In the genomic region with DNA sequence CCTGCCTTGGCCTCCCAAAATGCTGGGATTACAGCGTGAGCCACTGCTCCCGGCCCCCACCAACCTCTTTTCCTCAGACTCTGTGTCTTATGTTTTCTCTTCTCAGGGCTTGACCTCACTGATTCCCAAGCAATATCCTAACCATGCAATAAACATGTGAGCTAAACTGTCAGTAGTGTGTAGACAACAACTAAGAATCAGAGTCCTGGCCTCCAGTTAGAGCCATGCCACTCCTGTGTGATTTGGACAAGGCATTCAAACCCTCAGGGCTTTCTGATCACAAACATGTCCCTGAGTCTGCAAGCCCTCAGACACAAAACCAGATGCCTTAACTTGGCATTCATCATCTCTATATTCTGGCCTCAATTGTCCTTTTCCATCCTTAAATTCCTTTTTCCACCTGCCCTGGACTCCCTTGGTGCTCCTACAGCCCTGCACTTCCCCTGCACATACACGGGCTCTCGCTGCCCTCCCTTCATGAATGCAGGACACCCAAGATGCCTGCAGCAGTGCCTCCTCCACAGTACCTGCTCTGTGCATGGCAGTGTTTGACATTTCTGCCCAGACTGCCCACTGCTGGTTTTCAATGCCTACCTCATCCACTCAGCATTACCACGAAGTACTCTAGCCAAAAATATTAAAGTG, we compare ENCODE assay signal across 21 cellular contexts.
DNase-seq lines count a peak whose midpoint lies in the region; ATAC-seq and TF ChIP-seq lines count a peak whose summit lies in the region.
"Had no signal": no experiment of that assay in that cellular context is flagged by ENCODE, and none has a peak within 500 bp of the region (broad histone marks: within the 10 kb centered on the region; RNA-seq: fewer than 3 reads in every experiment).

No MANE protein-coding gene starts in this region.

- H3K9me3 ChIP-seq in neural progenitor cell (ENCODE audit: low read depth): no peaks in the 10 kb centered on the region
- H3K9me3 ChIP-seq: A549; BE2C; BLaER1 treated with 17β-estradiol and CSF1 and Interleukin-3, amounts not matched to agents 10 nM and 100 nM; HAP-1 had no signal

- no peak overlapping the region for H3K4me3 Mint-ChIP-seq in activated T-helper 17 cell treated with anti-CD3 and anti-CD28 coated beads, Interleukin-2, amount 50 U/mL, for 72 hours
- H3K4me3 Mint-ChIP-seq in neural progenitor cell: no peak overlapping the region
- H3K4me3 Mint-ChIP-seq: CD14-positive monocyte; CD4-positive, alpha-beta T cell; CD8-positive, alpha-beta memory T cell; HFFc6 had no signal

- no peaks in the 10 kb centered on the region for H3K36me3 ChIP-seq in neural progenitor cell
- H3K36me3 ChIP-seq: BE2C; BLaER1 treated with 17β-estradiol and CSF1 and Interleukin-3, amounts not matched to agents 10 nM and 100 nM; HAP-1 had no signal

- H3K27me3 ChIP-seq in neural progenitor cell: no peaks in the 10 kb centered on the region
- H3K27me3 ChIP-seq: BE2C; BLaER1 treated with 17β-estradiol and CSF1 and Interleukin-3, amounts not matched to agents 10 nM and 100 nM had no signal

- no peak for TF ChIP-seq CTCF in neural progenitor cell (IDR thresholded peaks at IDR 0.05)

- no peak overlapping the region for H3K9ac ChIP-seq in neural progenitor cell
- H3K9ac ChIP-seq: BLaER1 treated with 17β-estradiol and CSF1 and Interleukin-3, amounts not matched to agents 10 nM and 100 nM; GM23248 had no signal

- intact Hi-C loops in left ventricle myocardium superior (cut with micrococcal nuclease): no loop called here

- no peak for ATAC-seq in activated T-helper 17 cell treated with anti-CD3 and anti-CD28 coated beads, Interleukin-2, amount 50 U/mL, for 72 hours (replicated peaks)
- ATAC-seq in left ventricle myocardium superior (no peak), GM18517 (IDR thresholded peaks at IDR 0.05; ENCODE audit: unreplicated experiment) (no peak)
- ATAC-seq: A549 had no signal

- no peak overlapping the region for H3K4me3 ChIP-seq in neural progenitor cell
- H3K4me3 ChIP-seq: A549; BLaER1 treated with 17β-estradiol and CSF1 and Interleukin-3, amounts not matched to agents 10 nM and 100 nM; GM23248; HAP-1 had no signal

- H2AFZ ChIP-seq in neural progenitor cell (replicated peaks): no peak overlapping the region
- H2AFZ ChIP-seq: GM23248 had no signal

- H3K9me3 Mint-ChIP-seq in activated T-helper 17 cell treated with anti-CD3 and anti-CD28 coated beads, Interleukin-2, amount 50 U/mL, for 72 hours: no peaks in the 10 kb centered on the region
- H3K9me3 Mint-ChIP-seq in neural progenitor cell: no peaks in the 10 kb centered on the region
- H3K9me3 Mint-ChIP-seq: CD4-positive, alpha-beta T cell; CD8-positive, alpha-beta memory T cell; HFFc6 had no signal

- H3K4me1 Mint-ChIP-seq in activated T-helper 17 cell treated with anti-CD3 and anti-CD28 coated beads, Interleukin-2, amount 50 U/mL, for 72 hours: no peaks in the 10 kb centered on the region
- no peaks in the 10 kb centered on the region for H3K4me1 Mint-ChIP-seq in neural progenitor cell
- H3K4me1 Mint-ChIP-seq: CD14-positive monocyte; CD8-positive, alpha-beta memory T cell had no signal

- H3K27ac Mint-ChIP-seq in activated T-helper 17 cell treated with anti-CD3 and anti-CD28 coated beads, Interleukin-2, amount 50 U/mL, for 72 hours: peak overlapping the region; percentile 7
- peak overlapping the region; percentile 27 for H3K27ac Mint-ChIP-seq in neural progenitor cell
- H3K27ac Mint-ChIP-seq: CD4-positive, alpha-beta T cell; CD8-positive, alpha-beta memory T cell; HFFc6 had no signal

- H3F3A ChIP-seq in neural progenitor cell (ENCODE audit: low read depth): no peaks in the 10 kb centered on the region

- H3K4me2 ChIP-seq in neural progenitor cell: no peak overlapping the region
- H3K4me2 ChIP-seq: A549; BLaER1 treated with 17β-estradiol and CSF1 and Interleukin-3, amounts not matched to agents 10 nM and 100 nM had no signal

- no peaks in the 10 kb centered on the region for H3K4me1 ChIP-seq in neural progenitor cell
- H3K4me1 ChIP-seq: A549; BE2C; BLaER1 treated with 17β-estradiol and CSF1 and Interleukin-3, amounts not matched to agents 10 nM and 100 nM; HAP-1 had no signal

- no peaks in the 10 kb centered on the region for H3K36me3 Mint-ChIP-seq in activated T-helper 17 cell treated with anti-CD3 and anti-CD28 coated beads, Interleukin-2, amount 50 U/mL, for 72 hours (ENCODE audit: low read depth)
- H3K36me3 Mint-ChIP-seq in neural progenitor cell: no peaks in the 10 kb centered on the region
- H3K36me3 Mint-ChIP-seq: CD14-positive monocyte; CD8-positive, alpha-beta memory T cell had no signal

- H4K20me1 ChIP-seq in neural progenitor cell (ENCODE audit: low read depth): no peaks in the 10 kb centered on the region
- H4K20me1 ChIP-seq: BLaER1 treated with 17β-estradiol and CSF1 and Interleukin-3, amounts not matched to agents 10 nM and 100 nM had no signal

- H3K79me2 ChIP-seq in neural progenitor cell (ENCODE audit: low read depth): no peaks in the 10 kb centered on the region

- DNase-seq in islet precursor cell (peak; percentile 61), neural progenitor cell (ENCODE audit: low spot score) (no peak), HuH-7.5 (ENCODE audit: low spot score) (no peak), left ventricle myocardium superior (no peak), DMS53 treated with DMSO at 0.1 percent for 48 hours (lab: John Stamatoyannopoulos, UW; ENCODE audit: unreplicated experiment) (no peak)
- DNase-seq: 8988T; ACHN; AML-193; BE2C; CD4-positive, alpha-beta T cell; CD8-positive, alpha-beta memory T cell; DMS 273 treated with DMSO at 0.1 percent for 48 hours; DMS79 treated with DMSO at 0.1 percent for 48 hours; GM23248; HFFc6 had no signal

- H3K27ac ChIP-seq in neural progenitor cell: no peak overlapping the region
- H3K27ac ChIP-seq: A549; BLaER1 treated with 17β-estradiol and CSF1 and Interleukin-3, amounts not matched to agents 10 nM and 100 nM; GM23248 had no signal

- peaks cover 11% of the 10 kb centered on the region for H3K27me3 Mint-ChIP-seq in activated T-helper 17 cell treated with anti-CD3 and anti-CD28 coated beads, Interleukin-2, amount 50 U/mL, for 72 hours
- H3K27me3 Mint-ChIP-seq in neural progenitor cell (ENCODE audit: insufficient read depth, low read depth): peaks cover 9% of the 10 kb centered on the region
- H3K27me3 Mint-ChIP-seq: CD4-positive, alpha-beta T cell had no signal
